1 cellular context compared by ENCODE assay signal in genomic region chr6:122563364-122564052, GRCh38.
TF ChIP-seq lines count a peak whose summit lies in the region.

No MANE protein-coding gene starts in this region.

TF ChIP-seq in WTC11, 78 proteins besides CTCF, POLR2A, EP300 and RAD21 (continued from another document):
- TF ChIP-seq ZBTB43 (CRISPR knock-in tag; IDR thresholded peaks at IDR 0.05) (no peak), FOXK1 (CRISPR knock-in tag; IDR thresholded peaks at IDR 0.05) (no peak), ZNF512 (CRISPR knock-in tag; IDR thresholded peaks at IDR 0.05; ENCODE audit: borderline replicate concordance) (no peak), SOX15 (CRISPR knock-in tag; IDR thresholded peaks at IDR 0.05) (no peak), ZNF396 (CRISPR knock-in tag; IDR thresholded peaks at IDR 0.05; ENCODE audit: borderline replicate concordance) (no peak), MAX (CRISPR knock-in tag; IDR thresholded peaks at IDR 0.05) (no peak), ZNF232 (CRISPR knock-in tag; IDR thresholded peaks at IDR 0.05) (no peak), JAZF1 (CRISPR knock-in tag; IDR thresholded peaks at IDR 0.05) (no peak), SP1 (CRISPR knock-in tag; conservative IDR thresholded peaks at IDR 0.05) (no peak), USF2 (CRISPR knock-in tag; IDR thresholded peaks at IDR 0.05) (no peak), AFF4 (CRISPR knock-in tag; IDR thresholded peaks at IDR 0.05; ENCODE audit: borderline replicate concordance) (no peak), PRDM15 (CRISPR knock-in tag; IDR thresholded peaks at IDR 0.05) (no peak), ARID4B (CRISPR knock-in tag; IDR thresholded peaks at IDR 0.05; ENCODE audit: borderline replicate concordance) (no peak), ATF6 (CRISPR knock-in tag; IDR thresholded peaks at IDR 0.05) (no peak)
TF ChIP-seq in WTC11: peak in this region for 0.
